Comparison of ENCODE assay signal across 29 cellular contexts in genomic region chr16:57669476-57670162, GRCh38. TPM values are rescaled to one million over a fixed set of nuclear protein-coding genes. Genes with fewer than 3 reads are reported as not detected.
DNase-seq lines count a peak whose midpoint lies in the region; ATAC-seq, FAIRE-seq and TF ChIP-seq lines count a peak whose summit lies in the region.
"Had no signal": no experiment of that assay in that cellular context is flagged by ENCODE, and none has a peak within 500 bp of the region (broad histone marks: within the 10 kb centered on the region; RNA-seq: fewer than 3 reads in every experiment).

No MANE protein-coding gene starts in this region.

- no peak for TF ChIP-seq RAD21 in GM12878 (IDR thresholded peaks at IDR 0.05; ENCODE audit: insufficient read depth, low read depth, low read length)

- no peak for TF ChIP-seq EP300 in GM12878 (IDR thresholded peaks at IDR 0.05; ENCODE audit: borderline replicate concordance in 1 of 2, control insufficient read depth in 1 of 2, low read depth in 2 of 2, low read length in 2 of 2)

- no TSS peak for BruUV-seq in GM12878 (replicated peaks; lab: Mats Ljungman, UMichigan)

- SMC1A ChIA-PET in GM12878 (lab: Charles Lee; ENCODE audit: uncharacterized antibody, unreplicated experiment): no interaction called here

- no peaks in the 10 kb centered on the region for H3K36me3 ChIP-seq in GM12878 (ENCODE audit: control insufficient read depth in 2 of 2, insufficient read depth in 2 of 2, low read length in 1 of 2)
- H3K36me3 ChIP-seq in SJCRH30: no peaks in the 10 kb centered on the region
- H3K36me3 ChIP-seq: cardiac muscle cell had no signal

- H3K9me3 Mint-ChIP-seq in CD14-positive monocyte (no peaks in the 10 kb centered on the region), natural killer cell (no peaks in the 10 kb centered on the region), WTC11 (no peaks in the 10 kb centered on the region)
- H3K9me3 Mint-ChIP-seq: activated T-cell treated with anti-CD3 and anti-CD28 coated beads, Interleukin-2, amount 50 U/mL, for 4 hours had no signal

- H3K27me3 Mint-ChIP-seq in CD14-positive monocyte (ENCODE audit: low read depth in 3 of 3): peaks cover 0 to 7% (median 2%) of the 10 kb centered on the region in 3 donors
- no peaks in the 10 kb centered on the region for H3K27me3 Mint-ChIP-seq in natural killer cell (ENCODE audit: low read depth in 2 of 2)
- H3K27me3 Mint-ChIP-seq in WTC11 (ENCODE audit: low read depth): peaks cover 7% of the 10 kb centered on the region
- H3K27me3 Mint-ChIP-seq: activated CD4-positive, alpha-beta T cell treated with anti-CD3 and anti-CD28 coated beads for 36 hours had no signal

- peaks cover 49% of the 10 kb centered on the region for H3K4me1 Mint-ChIP-seq in CD14-positive monocyte
- peaks cover 32 to 51% of the 10 kb centered on the region in 2 donors for H3K4me1 Mint-ChIP-seq in natural killer cell
- no peaks in the 10 kb centered on the region for H3K4me1 Mint-ChIP-seq in WTC11
- H3K4me1 Mint-ChIP-seq: activated CD4-positive, alpha-beta T cell treated with anti-CD3 and anti-CD28 coated beads for 36 hours had no signal

- RAD21 ChIA-PET in GM12878 (lab: Charles Lee; ENCODE audit: unreplicated experiment): no interaction called here

- H3K27ac ChIP-seq in GM12878 (ENCODE audit: control insufficient read depth, insufficient read depth) (no peak overlapping the region), SJCRH30 (no peak overlapping the region)
- H3K27ac ChIP-seq: 22Rv1, cardiac muscle cell had no signal

- in situ Hi-C loops in GM12878 (cut with MboI): no loop called here

- H3K9me3 ChIP-seq in GM12878 (replicated peaks; ENCODE audit: control insufficient read depth, insufficient read depth, low read length): no peaks in the 10 kb centered on the region
- H3K9me3 ChIP-seq in SJCRH30 (replicated peaks): no peaks in the 10 kb centered on the region

- 51% methylated on average over 12 of the region's 12 CpGs for WGBS in GM12878 (ENCODE audit: insufficient coverage, insufficient replicate concordance, low lambda C conversion rate, missing lambda C conversion rate)

- H2AFZ ChIP-seq in GM12878 (ENCODE audit: control insufficient read depth, low read depth, low read length): no peak overlapping the region

- no peak for TF ChIP-seq CTCF in CD14-positive monocyte (IDR thresholded peaks at IDR 0.05)
- no peak for TF ChIP-seq CTCF in GM12878 (IDR thresholded peaks at IDR 0.05 in 2 of 3, conservative IDR thresholded peaks at IDR 0.05 in 1 of 3; ENCODE audit: control insufficient read depth in 2 of 3, extremely low read depth in 1 of 3, insufficient read depth in 1 of 3, low read depth in 3 of 3, low read length in 3 of 3)
- TF ChIP-seq CTCF in natural killer cell (IDR thresholded peaks at IDR 0.05): no peak
- TF ChIP-seq CTCF in WTC11 (IDR thresholded peaks at IDR 0.05): no peak

- H3K79me2 ChIP-seq in GM12878 (ENCODE audit: control insufficient read depth, insufficient read depth, low read length): no peaks in the 10 kb centered on the region

- H4K20me1 ChIP-seq in GM12878 (ENCODE audit: control insufficient read depth, insufficient read depth): no peaks in the 10 kb centered on the region

- DNase-seq in DMS53 (lab: John Stamatoyannopoulos, UW): peak; percentile 66
- DNase-seq in DMS53 treated with DMSO at 0.1 percent for 48 hours (lab: John Stamatoyannopoulos, UW; ENCODE audit: unreplicated experiment): no peak
- no peak for DNase-seq in CD14-positive monocyte (ENCODE audit: low spot score)
- DNase-seq in GM12878 (ENCODE audit: low read depth, low spot score): no peak
- DNase-seq in natural killer cell: no peak
- no peak for DNase-seq in WTC11 (ENCODE audit: low spot score)
- DNase-seq in KG1 (lab: John Stamatoyannopoulos, UW): no peak
- DNase-seq in SJCRH30: no peak
- DNase-seq: activated CD4-positive, alpha-beta T cell treated with anti-CD3 and anti-CD28 coated beads for 36 hours; activated T-cell treated with anti-CD3 and anti-CD28 coated beads, Interleukin-2, amount 50 U/mL, for 4 hours; dermis blood vessel endothelial cell; H7; mammary epithelial cell; NCI-H1417 treated with DMSO at 0.1 percent for 48 hours; NCI-H2081 treated with DMSO at 0.1 percent for 48 hours; NCI-H446 treated with DMSO at 0.1 percent for 48 hours; nucleus accumbens; stimulated activated CD4-positive, alpha-beta T cell treated with anti-CD3 and anti-CD28 coated beads, Interleukin-1b, Interleukin-23, amount 100 ng/mL, for 48 hours; substantia nigra had no signal

- 0 out of 3 replicates have a peak, but pooled peaks have one; percentile 10 for ATAC-seq in GM12878
- peak; percentile 18 to 34 (median 23) for ATAC-seq in natural killer cell
- no peak for ATAC-seq in WTC11
- ATAC-seq: activated CD4-positive, alpha-beta T cell treated with anti-CD3 and anti-CD28 coated beads for 36 hours; activated T-cell treated with anti-CD3 and anti-CD28 coated beads, Interleukin-2, amount 50 U/mL, for 4 hours; Panc1 had no signal

- H3K36me3 Mint-ChIP-seq in CD14-positive monocyte (peaks cover 6% of the 10 kb centered on the region in 2 donors), natural killer cell (peaks cover 7% of the 10 kb centered on the region), WTC11 (no peaks in the 10 kb centered on the region)

- TF ChIP-seq POLR2A in GM12878 (IDR thresholded peaks at IDR 0.05; ENCODE audit: low read depth, low read length): no peak

- H3K27ac Mint-ChIP-seq in CD14-positive monocyte (peak overlapping the region in 6 of 7 donors; percentile 64 to 92 (median 89)), natural killer cell (peak overlapping the region; percentile 97 to 98), WTC11 (no peak overlapping the region)
- H3K27ac Mint-ChIP-seq: activated CD4-positive, alpha-beta T cell treated with anti-CD3 and anti-CD28 coated beads for 36 hours had no signal

- no peak overlapping the region for H3K9ac ChIP-seq in GM12878 (ENCODE audit: control insufficient read depth, insufficient read depth, low read length)

- CTCF ChIA-PET in GM12878 (lab: Yijun Ruan, JAX) (interaction anchor here (0.9 kb wide), 2 partner anchors 21 to 67 kb away, joined by 3 read pairs; no protein-coding TSS in a partner anchor), WTC11 (lab: Charles Lee) (interaction anchor here (0.9 to 3.3 kb wide), 2 partner anchors 25 to 66 kb away, joined by 3 to 15 read pairs; partner anchors contain the start of genes DRC7 and KATNB1)

- POLR2A ChIA-PET in GM12878 (lab: Charles Lee) (no interaction called here), WTC11 (lab: Charles Lee) (no interaction called here)

- H3K27me3 ChIP-seq in GM12878 (replicated peaks in 1 of 2; ENCODE audit: control insufficient read depth in 2 of 2, insufficient read depth in 2 of 2, low read length in 1 of 2) (peaks cover 5 to 7% of the 10 kb centered on the region in 2 experiments), SJCRH30 (peaks cover 67% of the 10 kb centered on the region)
- H3K27me3 ChIP-seq: cardiac muscle cell had no signal

- H3K4me3 ChIP-seq in GM12878 (no peak overlapping the region), SJCRH30 (no peak overlapping the region)
- H3K4me3 ChIP-seq: cardiac muscle cell, skin epidermis had no signal

- H3K4me3 Mint-ChIP-seq in CD14-positive monocyte (peak overlapping the region in 1 of 2 donors; percentile 56), natural killer cell (peak overlapping the region; percentile 84), WTC11 (no peak overlapping the region)
- H3K4me3 Mint-ChIP-seq: activated CD4-positive, alpha-beta T cell treated with anti-CD3 and anti-CD28 coated beads for 36 hours; activated T-cell treated with anti-CD3 and anti-CD28 coated beads, Interleukin-2, amount 50 U/mL, for 4 hours had no signal

- no peaks in the 10 kb centered on the region for H3K4me1 ChIP-seq in GM12878 (ENCODE audit: control insufficient read depth, insufficient read depth, low read length)
- H3K4me1 ChIP-seq in SJCRH30: no peaks in the 10 kb centered on the region

- no peak overlapping the region for H3K4me2 ChIP-seq in GM12878 (ENCODE audit: control insufficient read depth, insufficient read depth)

- intact Hi-C loops in CD14-positive monocyte (cut with micrococcal nuclease) (no loop called here), GM12878 (cut with micrococcal nuclease; ENCODE audit: unreplicated experiment) (no loop called here), natural killer cell (cut with micrococcal nuclease) (loop anchor here (5.0 to 10.0 kb wide), 2 partner anchors 143 to 335 kb away; partner anchors contain the start of genes USB1 and ZNF319)

- no peak for FAIRE-seq in GM12878 (lab: Jason Lieb, UNC)
- FAIRE-seq: endothelial cell of umbilical vein, GM12892 had no signal

RNA-seq across cellular contexts. Expression of gene ADGRG3, which starts 1.5 kb away (rescaled TPM):
- polyA plus RNA-seq in CD14-positive monocyte: under 1 TPM in 1 of 2 donors, not detected in 1; 0.41 TPM
- not detected in 2 replicates for total RNA-seq in GM12878 (2013; cell fraction: nucleolus; rRNA removed)
- total RNA-seq in GM12878 (2014; rRNA removed): not detected in 2 replicates
- not detected in 2 replicates for total RNA-seq in GM12878 (2014; rRNA removed; fragmentation: Illumina TruSeq; extraction: Trizol)
- not detected in 2 replicates for total RNA-seq in GM12878 (2021)
- not detected for polyA plus RNA-seq in GM12878 (2011; ENCODE audit: low read depth)
- polyA plus RNA-seq in GM12878 (2011; rRNA removed): 0.11 TPM in 1 of 2 replicates, not detected in the other
- 0.06 and 0.07 TPM in 2 replicates for polyA plus RNA-seq in GM12878 (2011; cell fraction: cytosol; rRNA removed)
- polyA plus RNA-seq in GM12878 (2011; cell fraction: nucleus; rRNA removed): 0.13 and 0.28 TPM in 2 replicates
- not detected in 2 replicates for polyA plus RNA-seq in GM12878 (2012)
- polyA plus RNA-seq in GM12878 (2014; fragmentation: Illumina TruSeq; extraction: Trizol): not detected in 2 replicates
- under 1 TPM in 1 of 2 experiments, not detected in 1; 0.10 TPM for polyA plus RNA-seq in GM12878 (2014; fragmentation: Nextera tagmentation; extraction: Ambion mirVana)
- polyA plus RNA-seq in GM12878 (2014; rRNA removed): 0.10 TPM in 1 of 2 replicates, not detected in the other
- polyA plus RNA-seq in GM12878 (2016; fragmentation: Nextera tagmentation; extraction: Ambion mirVana): not detected
- 0.15 TPM in 1 of 2 replicates, not detected in the other for polyA minus RNA-seq in GM12878 (2011; rRNA and poly(A)+ RNA removed)
- polyA minus RNA-seq in GM12878 (2011; cell fraction: cytosol; rRNA and poly(A)+ RNA removed): not detected in 2 replicates
- not detected in 2 replicates for polyA minus RNA-seq in GM12878 (2011; cell fraction: nucleus; rRNA and poly(A)+ RNA removed)
- total RNA-seq in natural killer cell: 10 to 100 TPM; 16.6 to 57.3 (median 20.7) TPM
- total RNA-seq in WTC11 (2021): 0.44 to 1.4 TPM (median 0.71 TPM) in 3 replicates
- total RNA-seq in SJCRH30 (2014; rRNA removed; shearing (Covaris generic)): not detected in 2 replicates
- total RNA-seq: activated CD4-positive, alpha-beta T cell treated with anti-CD3 and anti-CD28 coated beads for 36 hours; activated T-cell treated with anti-CD3 and anti-CD28 coated beads, Interleukin-2, amount 50 U/mL, for 4 hours; cardiac muscle cell; endothelial cell of umbilical vein; kidney epithelial cell; M059J; mammary epithelial cell; T-helper 1 cell treated with Interleukin-12 subunit alpha and Interleukin-12 subunit beta and Interleukin-4 antibody, amounts not matched to agents 30 ng/mL and 1 ng/mL, for 36 hours had no signal
- polyA plus RNA-seq: cardiac muscle cell, endothelial cell of umbilical vein, mammary epithelial cell had no signal

RNA-seq across cellular contexts. Expression of gene DRC7, which starts 25.0 kb away (rescaled TPM):
- under 1 TPM in 1 of 2 donors, not detected in 1; 0.11 TPM for polyA plus RNA-seq in CD14-positive monocyte
- not detected in 2 replicates for total RNA-seq in GM12878 (2013; cell fraction: nucleolus; rRNA removed)
- total RNA-seq in GM12878 (2014; rRNA removed): not detected in 2 replicates
- total RNA-seq in GM12878 (2014; rRNA removed; fragmentation: Illumina TruSeq; extraction: Trizol): 0.49 TPM in 1 of 2 replicates, not detected in the other
- total RNA-seq in GM12878 (2021): 0.44 TPM in 1 of 2 replicates, not detected in the other
- not detected for polyA plus RNA-seq in GM12878 (2011; ENCODE audit: low read depth)
- polyA plus RNA-seq in GM12878 (2011; rRNA removed): 0.10 TPM in 1 of 2 replicates, not detected in the other
- polyA plus RNA-seq in GM12878 (2011; cell fraction: cytosol; rRNA removed): 0.04 TPM in 1 of 2 replicates, not detected in the other
- polyA plus RNA-seq in GM12878 (2011; cell fraction: nucleus; rRNA removed): 0.07 and 0.09 TPM in 2 replicates
- polyA plus RNA-seq in GM12878 (2012): not detected in 2 replicates
- 0.06 TPM in 1 of 2 replicates, not detected in the other for polyA plus RNA-seq in GM12878 (2014; fragmentation: Illumina TruSeq; extraction: Trizol)
- polyA plus RNA-seq in GM12878 (2014; fragmentation: Nextera tagmentation; extraction: Ambion mirVana): under 1 TPM in 1 of 2 experiments, not detected in 1; 0.06 TPM
- polyA plus RNA-seq in GM12878 (2014; rRNA removed): 0.18 TPM in 1 of 2 replicates, not detected in the other
- not detected for polyA plus RNA-seq in GM12878 (2016; fragmentation: Nextera tagmentation; extraction: Ambion mirVana)
- not detected in 2 replicates for polyA minus RNA-seq in GM12878 (2011; rRNA and poly(A)+ RNA removed)
- not detected in 2 replicates for polyA minus RNA-seq in GM12878 (2011; cell fraction: cytosol; rRNA and poly(A)+ RNA removed)
- polyA minus RNA-seq in GM12878 (2011; cell fraction: nucleus; rRNA and poly(A)+ RNA removed): not detected in 2 replicates
- under 1 TPM in 1 of 3 donors, not detected in 2; 0.33 TPM for total RNA-seq in natural killer cell
- 0.16 to 0.37 TPM in 2 of 3 replicates, not detected in the other for total RNA-seq in WTC11 (2021)
- total RNA-seq in SJCRH30 (2014; rRNA removed; shearing (Covaris generic)): not detected in 2 replicates
- total RNA-seq: activated T-cell treated with anti-CD3 and anti-CD28 coated beads, Interleukin-2, amount 50 U/mL, for 4 hours; dermis blood vessel endothelial cell; glomerular endothelial cell; M059J; mammary epithelial cell; T-helper 1 cell treated with Interleukin-12 subunit alpha and Interleukin-12 subunit beta and Interleukin-4 antibody, amounts not matched to agents 30 ng/mL and 1 ng/mL, for 36 hours had no signal

RNA-seq across cellular contexts. Expression of gene ADGRG1, which starts 41.2 kb away (rescaled TPM):
- polyA plus RNA-seq in CD14-positive monocyte (under 1 TPM; 0.08 to 0.39 TPM), GM12878 (2011; rRNA removed) (0.07 and 0.17 TPM in 2 replicates), GM12878 (2014; fragmentation: Illumina TruSeq; extraction: Trizol) (0.54 and 1.7 TPM in 2 replicates), GM12878 (2014; fragmentation: Nextera tagmentation; extraction: Ambion mirVana) (under 1 TPM; 0.16 to 0.23 TPM), GM12878 (2014; rRNA removed) (1.6 and 3.9 TPM in 2 replicates), GM12878 (2016; fragmentation: Nextera tagmentation; extraction: Ambion mirVana) (1 to 10 TPM in 1 of 2 experiments, under 1 TPM in 1; 0.79 to 1.8 TPM)
- 1.2 TPM in 1 of 2 replicates, not detected in the other for total RNA-seq in GM12878 (2013; cell fraction: nucleolus; rRNA removed)
- total RNA-seq in GM12878 (2014; rRNA removed) (0.16 and 0.56 TPM in 2 replicates), GM12878 (2014; rRNA removed; fragmentation: Illumina TruSeq; extraction: Trizol) (0.32 and 0.72 TPM in 2 replicates), GM12878 (2021) (1.8 and 2.0 TPM in 2 replicates), natural killer cell (100 to 1,000 TPM; 830 to 949 (median 858) TPM), WTC11 (2021) (1.7 to 2.6 TPM (median 2.0 TPM) in 3 replicates)
- 0.55 TPM for polyA plus RNA-seq in GM12878 (2011; ENCODE audit: low read depth)
- polyA plus RNA-seq in GM12878 (2011; cell fraction: cytosol; rRNA removed): 0.15 TPM in 2 replicates
- polyA plus RNA-seq in GM12878 (2011; cell fraction: nucleus; rRNA removed): 0.47 and 1.1 TPM in 2 replicates
- polyA plus RNA-seq in GM12878 (2012): 1.6 TPM in 2 replicates
- polyA minus RNA-seq in GM12878 (2011; rRNA and poly(A)+ RNA removed): 0.44 and 0.72 TPM in 2 replicates
- polyA minus RNA-seq in GM12878 (2011; cell fraction: cytosol; rRNA and poly(A)+ RNA removed): 0.83 TPM in 1 of 2 replicates, not detected in the other
- polyA minus RNA-seq in GM12878 (2011; cell fraction: nucleus; rRNA and poly(A)+ RNA removed): 0.10 TPM in 1 of 2 replicates, not detected in the other
- total RNA-seq in SJCRH30 (2014; rRNA removed; shearing (Covaris generic)): 0.32 and 0.53 TPM in 2 replicates
- total RNA-seq: cardiac muscle cell had no signal

Comparison
In these comparisons a context has a peak if more than half of its experiments do, and no peak if none do; other contexts are left out.
1. RNA of gene ADGRG1, which starts 41.2 kb away (total RNA-seq): 830 to 949 TPM in natural killer cell; 1.7 to 2.6 TPM in WTC11, 0.16 to 2.0 TPM in GM12878 and 0.32 to 0.53 TPM in SJCRH30; every median in the first group is over 100 times any median in the second.